ENCODE assay signal across 12 cellular contexts in the genomic region with DNA sequence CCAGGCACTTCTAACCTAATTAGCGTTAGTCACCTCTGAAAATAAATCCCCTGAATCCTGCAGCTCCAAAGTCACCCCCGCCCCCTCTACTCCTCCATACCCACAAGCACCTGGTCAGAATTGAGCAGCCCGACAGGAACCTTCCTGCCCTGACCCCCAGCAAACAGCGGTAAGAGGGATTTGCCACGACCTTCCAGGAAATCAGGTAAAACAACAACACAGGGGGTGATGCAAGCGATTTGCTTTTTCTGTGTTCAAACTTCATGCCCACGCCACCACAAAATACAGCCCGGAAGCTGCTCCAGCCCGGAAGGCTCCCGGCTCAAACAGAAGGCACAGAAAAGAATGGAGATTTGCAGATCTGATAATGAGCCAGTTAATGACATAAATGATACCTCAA.
A peak's percentile ranks its signal among the peaks of the same experiment; 100 is the strongest.
DNase-seq lines count a peak whose midpoint lies in the region; ATAC-seq, FAIRE-seq and TF ChIP-seq lines count a peak whose summit lies in the region.
"Had no signal": no experiment of that assay in that cellular context is flagged by ENCODE, and none has a peak within 500 bp of the region (broad histone marks: within the 10 kb centered on the region; RNA-seq: fewer than 3 reads in every experiment).

No MANE protein-coding gene starts in this region.

- peak overlapping the region; percentile 29 for H3K4me3 Mint-ChIP-seq in endodermal cell
- H3K4me3 Mint-ChIP-seq in activated CD4-positive, alpha-beta memory T cell treated with anti-CD3 and anti-CD28 coated beads for 36 hours: no peak overlapping the region
- H3K4me3 Mint-ChIP-seq: CD4-positive, alpha-beta memory T cell; naive B cell had no signal

- H3K4me1 Mint-ChIP-seq in endodermal cell: peaks cover 34% of the 10 kb centered on the region
- no peaks in the 10 kb centered on the region for H3K4me1 Mint-ChIP-seq in activated CD4-positive, alpha-beta memory T cell treated with anti-CD3 and anti-CD28 coated beads for 36 hours (ENCODE audit: low read depth)
- H3K4me1 Mint-ChIP-seq: CD4-positive, alpha-beta memory T cell; naive B cell had no signal

- peaks cover 14% of the 10 kb centered on the region for H3K36me3 Mint-ChIP-seq in endodermal cell (ENCODE audit: low read depth)
- no peaks in the 10 kb centered on the region for H3K36me3 Mint-ChIP-seq in activated CD4-positive, alpha-beta memory T cell treated with anti-CD3 and anti-CD28 coated beads for 36 hours
- H3K36me3 Mint-ChIP-seq: CD4-positive, alpha-beta memory T cell; naive B cell had no signal

- H3K9ac ChIP-seq in endodermal cell (ENCODE audit: extremely low read depth, low read length, poor library complexity, severe bottlenecking): no peak overlapping the region

- WGBS in endodermal cell (ENCODE audit: insufficient coverage in 1 of 2, insufficient read length in 1 of 2), 2 experiments: 53 to 66% methylated on average over 3 to 10 of the region's 10 CpGs
- WGBS in pancreas, 2 donors: 16 to 17% methylated on average over 10 of the region's 10 CpGs

- H3K27ac ChIP-seq in HEK293 (ENCODE audit: extremely low read depth, low read depth, low read length) (peak overlapping the region; percentile 79), endodermal cell (ENCODE audit: low read depth, low read length) (no peak overlapping the region), pancreas (no peak overlapping the region)

- H3K27ac Mint-ChIP-seq in endodermal cell: peak overlapping the region; percentile 82
- H3K27ac Mint-ChIP-seq in activated CD4-positive, alpha-beta memory T cell treated with anti-CD3 and anti-CD28 coated beads for 36 hours: no peak overlapping the region
- H3K27ac Mint-ChIP-seq: CD4-positive, alpha-beta memory T cell; naive B cell had no signal

- no peak for TF ChIP-seq CTCF in HEK293 (tag by site-specific recombination; IDR thresholded peaks at IDR 0.05)
- no peak for TF ChIP-seq CTCF in endodermal cell (conservative IDR thresholded peaks at IDR 0.05)
- no peak for TF ChIP-seq CTCF in pancreas (IDR thresholded peaks at IDR 0.05)
- no peak for TF ChIP-seq CTCF in GM10266 (IDR thresholded peaks at IDR 0.05; ENCODE audit: control insufficient read depth, insufficient read depth, low read depth, missing control alignments)

- ATAC-seq in pancreas: peak; percentile 12 to 69 (median 48)
- no peak for ATAC-seq in HG02588 (IDR thresholded peaks at IDR 0.05; ENCODE audit: unreplicated experiment)
- ATAC-seq: PC-3 had no signal

- H3K36me3 ChIP-seq in HEK293 (ENCODE audit: control insufficient read depth in 2 of 2, insufficient read depth in 1 of 2, low read length in 2 of 2) (no peaks in the 10 kb centered on the region), endodermal cell (ENCODE audit: control insufficient read depth, insufficient read depth, low read length) (no peaks in the 10 kb centered on the region), pancreas (no peaks in the 10 kb centered on the region)

- H3K9me3 ChIP-seq in HEK293 (ENCODE audit: control insufficient read depth, insufficient read depth, low read depth, low read length) (no peaks in the 10 kb centered on the region), endodermal cell (ENCODE audit: control insufficient read depth, low read length) (peaks cover 20% of the 10 kb centered on the region), pancreas (no peaks in the 10 kb centered on the region)

- CTCF ChIA-PET in HEK293 (lab: Yijun Ruan, JAX): interaction anchor here (0.6 kb wide), 1 partner anchor 498 kb away, joined by 3 read pairs; no protein-coding TSS in a partner anchor
- CTCF ChIA-PET in activated CD4-positive, alpha-beta memory T cell treated with anti-CD3 and anti-CD28 coated beads for 36 hours (lab: Charles Lee): no interaction called here

- intact Hi-C loops in pancreas (cut with DNase I): no loop called here
- intact Hi-C loops in activated CD4-positive, alpha-beta memory T cell treated with anti-CD3 and anti-CD28 coated beads for 36 hours (cut with micrococcal nuclease): no loop called here

- peak; percentile 30 to 74 for DNase-seq in NCI-H524 (lab: John Stamatoyannopoulos, UW)
- DNase-seq in endodermal cell: peak; percentile 63
- no peak for DNase-seq in pancreas
- no peak for DNase-seq in GM10266 (ENCODE audit: extremely low spot score)
- DNase-seq in activated CD4-positive, alpha-beta memory T cell treated with anti-CD3 and anti-CD28 coated beads for 36 hours: no peak
- DNase-seq: activated T-cell treated with anti-CD3 and anti-CD28 coated beads for 4 hours; CD4-positive, alpha-beta memory T cell; H7; naive B cell; PC-3 had no signal

- H3K27me3 ChIP-seq in endodermal cell (ENCODE audit: control insufficient read depth, insufficient read depth, low read length, poor library complexity, severe bottlenecking) (no peaks in the 10 kb centered on the region), pancreas (no peaks in the 10 kb centered on the region)

- H3K27me3 Mint-ChIP-seq in endodermal cell (ENCODE audit: insufficient read depth): no peaks in the 10 kb centered on the region
- H3K27me3 Mint-ChIP-seq in activated CD4-positive, alpha-beta memory T cell treated with anti-CD3 and anti-CD28 coated beads for 36 hours: no peaks in the 10 kb centered on the region

- no peak for FAIRE-seq in pancreas (lab: Jason Lieb, UNC)

- H3K4me1 ChIP-seq in HEK293 (ENCODE audit: control insufficient read depth, insufficient read depth, low read length): peaks cover 20% of the 10 kb centered on the region
- H3K4me1 ChIP-seq in endodermal cell (ENCODE audit: control insufficient read depth, insufficient read depth, low read length): peaks cover 8% of the 10 kb centered on the region
- no peaks in the 10 kb centered on the region for H3K4me1 ChIP-seq in pancreas

- peaks cover 14% of the 10 kb centered on the region for H3K9me3 Mint-ChIP-seq in endodermal cell
- no peaks in the 10 kb centered on the region for H3K9me3 Mint-ChIP-seq in activated CD4-positive, alpha-beta memory T cell treated with anti-CD3 and anti-CD28 coated beads for 36 hours

- H3K4me3 ChIP-seq in HEK293 (ENCODE audit: low read depth, low read length): peak overlapping the region; percentile 16; the same call in 1 of the 2 replicates
- H3K4me3 ChIP-seq in endodermal cell (ENCODE audit: low read length): no peak overlapping the region
- H3K4me3 ChIP-seq in pancreas: no peak overlapping the region

- POLR2A ChIA-PET in HEK293 (lab: Yijun Ruan, JAX): no interaction called here
- POLR2A ChIA-PET in activated CD4-positive, alpha-beta memory T cell treated with anti-CD3 and anti-CD28 coated beads for 36 hours (lab: Charles Lee): no interaction called here

TF ChIP-seq in HEK293, 187 proteins besides CTCF, POLR2A, EP300 and RAD21 (continues in another document):
- no peak for TF ChIP-seq ZNF426 (tag by site-specific recombination; IDR thresholded peaks at IDR 0.05)
- no peak for TF ChIP-seq ZNF560 (tag by site-specific recombination; IDR thresholded peaks at IDR 0.05; ENCODE audit: borderline replicate concordance)
- TF ChIP-seq KLF16 (tag by site-specific recombination; IDR thresholded peaks at IDR 0.05): no peak
- TF ChIP-seq MZF1 (tag by site-specific recombination; IDR thresholded peaks at IDR 0.05; ENCODE audit: borderline replicate concordance): peak; percentile 78
- TF ChIP-seq SCRT1 (tag by site-specific recombination; IDR thresholded peaks at IDR 0.05; ENCODE audit: borderline replicate concordance): no peak
- no peak for TF ChIP-seq KLF1 (tag by site-specific recombination; IDR thresholded peaks at IDR 0.05)
- peak; percentile 46 for TF ChIP-seq ZNF335 (tag by site-specific recombination; conservative IDR thresholded peaks at IDR 0.05)
- TF ChIP-seq ZNF76 (tag by site-specific recombination; IDR thresholded peaks at IDR 0.05; ENCODE audit: borderline replicate concordance, low read depth): peak; percentile 42; the same call in 1 of the 2 replicates
- TF ChIP-seq, protein P1, sequence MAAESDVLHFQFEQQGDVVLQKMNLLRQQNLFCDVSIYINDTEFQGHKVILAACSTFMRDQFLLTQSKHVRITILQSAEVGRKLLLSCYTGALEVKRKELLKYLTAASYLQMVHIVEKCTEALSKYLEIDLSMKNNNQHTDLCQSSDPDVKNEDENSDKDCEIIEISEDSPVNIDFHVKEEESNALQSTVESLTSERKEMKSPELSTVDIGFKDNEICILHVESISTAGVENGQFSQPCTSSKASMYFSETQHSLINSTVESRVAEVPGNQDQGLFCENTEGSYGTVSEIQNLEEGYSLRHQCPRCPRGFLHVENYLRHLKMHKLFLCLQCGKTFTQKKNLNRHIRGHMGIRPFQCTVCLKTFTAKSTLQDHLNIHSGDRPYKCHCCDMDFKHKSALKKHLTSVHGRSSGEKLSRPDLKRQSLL (tag by site-specific recombination; IDR thresholded peaks at IDR 0.05): no peak
- TF ChIP-seq, protein P2, sequence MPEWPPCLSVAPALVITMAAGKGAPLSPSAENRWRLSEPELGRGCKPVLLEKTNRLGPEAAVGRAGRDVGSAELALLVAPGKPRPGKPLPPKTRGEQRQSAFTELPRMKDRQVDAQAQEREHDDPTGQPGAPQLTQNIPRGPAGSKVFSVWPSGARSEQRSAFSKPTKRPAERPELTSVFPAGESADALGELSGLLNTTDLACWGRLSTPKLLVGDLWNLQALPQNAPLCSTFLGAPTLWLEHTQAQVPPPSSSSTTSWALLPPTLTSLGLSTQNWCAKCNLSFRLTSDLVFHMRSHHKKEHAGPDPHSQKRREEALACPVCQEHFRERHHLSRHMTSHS (tag by site-specific recombination; IDR thresholded peaks at IDR 0.05): no peak
- no peak for TF ChIP-seq ZNF549 (tag by site-specific recombination; IDR thresholded peaks at IDR 0.05)
- TF ChIP-seq, protein P3, sequence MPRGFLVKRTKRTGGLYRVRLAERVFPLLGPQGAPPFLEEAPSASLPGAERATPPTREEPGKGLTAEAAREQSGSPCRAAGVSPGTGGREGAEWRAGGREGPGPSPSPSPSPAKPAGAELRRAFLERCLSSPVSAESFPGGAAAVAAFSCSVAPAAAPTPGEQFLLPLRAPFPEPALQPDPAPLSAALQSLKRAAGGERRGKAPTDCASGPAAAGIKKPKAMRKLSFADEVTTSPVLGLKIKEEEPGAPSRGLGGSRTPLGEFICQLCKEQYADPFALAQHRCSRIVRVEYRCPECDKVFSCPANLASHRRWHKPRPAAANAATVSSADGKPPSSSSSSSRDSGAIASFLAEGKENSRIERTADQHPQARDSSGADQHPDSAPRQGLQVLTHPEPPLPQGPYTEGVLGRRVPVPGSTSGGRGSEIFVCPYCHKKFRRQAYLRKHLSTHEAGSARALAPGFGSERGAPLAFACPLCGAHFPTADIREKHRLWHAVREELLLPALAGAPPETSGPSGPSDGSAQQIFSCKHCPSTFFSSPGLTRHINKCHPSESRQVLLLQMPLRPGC (tag by site-specific recombination; IDR thresholded peaks at IDR 0.05): no peak
- no peak for TF ChIP-seq ZNF155 (tag by site-specific recombination; IDR thresholded peaks at IDR 0.05)
- no peak for TF ChIP-seq ZBTB48 (tag by site-specific recombination; IDR thresholded peaks at IDR 0.05)
- 0 out of 2 replicates have a peak, but pooled peaks have one; percentile 38 for TF ChIP-seq ZBTB17 (tag by site-specific recombination; IDR thresholded peaks at IDR 0.05)
- TF ChIP-seq ZSCAN16 (tag by site-specific recombination; IDR thresholded peaks at IDR 0.05): no peak
- TF ChIP-seq ZNF121 (tag by site-specific recombination; IDR thresholded peaks at IDR 0.05): no peak

Comparison
In these comparisons a context has a peak if more than half of its experiments do, and no peak if none do; other contexts are left out.
1. DNase-seq: peak in NCI-H524 (2 of 2) and endodermal cell (single experiment); none in pancreas (0 of 6), GM10266 (single experiment) and activated CD4-positive, alpha-beta memory T cell treated with anti-CD3 and anti-CD28 coated beads for 36 hours (single experiment).